ENCODE assay signal across 8 cellular contexts in the genomic region with DNA sequence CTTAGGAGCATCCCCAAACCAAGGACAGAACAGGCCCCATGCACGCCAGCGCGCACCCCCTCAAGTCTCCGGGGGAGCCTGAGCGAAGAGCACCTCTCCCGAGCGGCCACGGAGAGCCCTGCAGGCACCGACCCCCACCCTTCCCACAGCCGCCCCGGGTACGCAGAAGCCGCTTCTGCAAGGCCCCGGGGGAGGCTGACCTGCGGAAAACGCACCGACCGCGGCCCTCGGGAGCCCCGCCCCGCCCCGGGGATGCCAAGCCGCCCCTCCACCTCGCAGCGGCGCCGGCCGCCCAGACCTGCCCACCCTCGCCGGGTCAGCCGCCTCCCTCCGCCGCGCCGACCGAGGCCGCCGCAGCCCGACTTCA. TPM values are rescaled to one million over a fixed set of nuclear protein-coding genes. Genes with fewer than 3 reads are reported as not detected.
DNase-seq lines count a peak whose midpoint lies in the region; ATAC-seq, FAIRE-seq and TF ChIP-seq lines count a peak whose summit lies in the region.

No MANE protein-coding gene starts in this region.

- ATAC-seq in HG03521 (IDR thresholded peaks at IDR 0.05; ENCODE audit: unreplicated experiment) = peak; percentile 26
- peak; percentile 43 for ATAC-seq in lung (ENCODE audit: insufficient read depth, low FRiP score)
- ATAC-seq in upper lobe of right lung = no peak
- no peak for ATAC-seq in HG03571 (IDR thresholded peaks at IDR 0.05; ENCODE audit: unreplicated experiment)

- H3K9me3 Mint-ChIP-seq in astrocyte (ENCODE audit: unreplicated experiment) = no peaks in the 10 kb centered on the region

- no peaks in the 10 kb centered on the region for H3K27me3 Mint-ChIP-seq in astrocyte (ENCODE audit: low read depth, unreplicated experiment)

- H3K4me3 Mint-ChIP-seq in astrocyte (ENCODE audit: unreplicated experiment) = peak overlapping the region; percentile 92

- peaks cover 50% of the 10 kb centered on the region for H3K79me2 ChIP-seq in astrocyte (ENCODE audit: insufficient read depth, low read length)

- H3K9me3 ChIP-seq in astrocyte (ENCODE audit: insufficient read depth, low read depth, low read length) = no peaks in the 10 kb centered on the region
- H3K9me3 ChIP-seq in lung (ENCODE audit: control insufficient read depth in 2 of 2, insufficient read depth in 1 of 2, low read length in 1 of 2) = no peaks in the 10 kb centered on the region
- H3K9me3 ChIP-seq in upper lobe of right lung = no peaks in the 10 kb centered on the region

- H3K4me3 ChIP-seq in astrocyte (ENCODE audit: insufficient read depth, low read depth, low read length) (peak overlapping the region; percentile 89), lung (peak overlapping the region; percentile 74), upper lobe of right lung (peak overlapping the region; percentile 85)

- H4K20me1 ChIP-seq in astrocyte (ENCODE audit: insufficient read depth, low read length) = peaks cover 39% of the 10 kb centered on the region

- H3K27me3 ChIP-seq in astrocyte (ENCODE audit: insufficient read depth, low read length) (no peaks in the 10 kb centered on the region), lung (ENCODE audit: control insufficient read depth, insufficient read depth) (no peaks in the 10 kb centered on the region), upper lobe of right lung (no peaks in the 10 kb centered on the region)

- no peaks in the 10 kb centered on the region for H3K36me3 Mint-ChIP-seq in astrocyte (ENCODE audit: low read depth, unreplicated experiment)

- peak overlapping the region; percentile 85 for H3K9ac ChIP-seq in astrocyte (ENCODE audit: low read length)

- H2AFZ ChIP-seq in astrocyte (ENCODE audit: low read depth, low read length) = peak overlapping the region; percentile 87

- peak overlapping the region; percentile 92 for H3K4me2 ChIP-seq in astrocyte (ENCODE audit: low read length)

- intact Hi-C loops in upper lobe of right lung (cut with DNase I) (no loop called here), posterior vena cava (cut with DNase I) (no loop called here)

- peaks cover 18% of the 10 kb centered on the region for H3K4me1 Mint-ChIP-seq in astrocyte (ENCODE audit: low read depth, unreplicated experiment)

- TF ChIP-seq CTCF in astrocyte (IDR thresholded peaks at IDR 0.05; ENCODE audit: insufficient read depth, low read depth, low read length) (no peak), lung (IDR thresholded peaks at IDR 0.05; ENCODE audit: control extremely low read depth, extremely low read depth) (no peak), upper lobe of right lung (IDR thresholded peaks at IDR 0.05) (no peak)

- 0 to 1% methylated on average over 13 to 40 of the region's 40 CpGs for whole genome bisulfite sequencing in lung, 2 donors

- H3K4me1 ChIP-seq in astrocyte (ENCODE audit: insufficient read depth, low read length) (peaks cover 24% of the 10 kb centered on the region), lung (ENCODE audit: control insufficient read depth in 2 of 2, insufficient read depth in 2 of 2, low read length in 2 of 2) (peaks cover 1 to 3% of the 10 kb centered on the region in 2 donors), upper lobe of right lung (peaks cover 12% of the 10 kb centered on the region)

- FAIRE-seq in astrocyte (lab: Jason Lieb, UNC) = no peak

- DNase-seq in activated CD4-positive, CD25-positive, alpha-beta regulatory T cell (lab: John Stamatoyannopoulos, UW) = peak in 3 of 4 experiments; percentile 33 to 53 (median 41)
- no peak for DNase-seq in activated CD4-positive, CD25-positive, alpha-beta regulatory T cell treated with anti-CD3 and anti-CD28 coated beads, Interleukin-2, amount 50 U/mL, for 72 hours
- DNase-seq in astrocyte (ENCODE audit: low read depth) = peak; percentile 5
- DNase-seq in lung (ENCODE audit: low spot score) = no peak
- no peak for DNase-seq in upper lobe of right lung
- no peak for DNase-seq in posterior vena cava (ENCODE audit: low spot score)

- H3K36me3 ChIP-seq in astrocyte (ENCODE audit: insufficient read depth, low read length) (no peaks in the 10 kb centered on the region), lung (ENCODE audit: control insufficient read depth in 2 of 2, insufficient read depth in 2 of 2, low read length in 2 of 2) (no peaks in the 10 kb centered on the region), upper lobe of right lung (no peaks in the 10 kb centered on the region)

- H3K27ac Mint-ChIP-seq in astrocyte (ENCODE audit: unreplicated experiment) = peak overlapping the region; percentile 75

- H3K27ac ChIP-seq in astrocyte (ENCODE audit: low read depth, low read length) = peak overlapping the region; percentile 48
- H3K27ac ChIP-seq in lung (ENCODE audit: low read depth in 1 of 2, low read length in 1 of 2) = peak overlapping the region; percentile 73 to 86
- H3K27ac ChIP-seq in upper lobe of right lung = peak overlapping the region; percentile 65

RNA-seq across cellular contexts. Expression of gene CAPRIN2, which starts 0.4 kb away (rescaled TPM):
- total RNA-seq in astrocyte (20.2 and 23.1 TPM in 2 replicates), lung (10 to 100 TPM; 17.4 to 43.5 TPM), upper lobe of right lung (17.2 TPM), posterior vena cava (10 to 100 TPM; 21.2 to 24.0 TPM)
- 10 to 100 TPM in 1 of 2 donors, 1 to 10 TPM in 1; 8.2 to 16.4 TPM for polyA plus RNA-seq in lung

RNA-seq across cellular contexts. Expression of gene IPO8, which starts 58.7 kb away (rescaled TPM):
- total RNA-seq in astrocyte (39.2 and 41.0 TPM in 2 replicates), lung (10 to 100 TPM; 47.6 to 52.7 TPM), upper lobe of right lung (48.3 TPM), posterior vena cava (10 to 100 TPM; 51.1 to 61.6 TPM)
- 10 to 100 TPM in 1 of 2 donors, 1 to 10 TPM in 1; 6.7 to 18.5 TPM for polyA plus RNA-seq in lung

Comparison
In these comparisons a context has a peak if more than half of its experiments do, and no peak if none do; other contexts are left out.
1. DNase-seq: peak in activated CD4-positive, CD25-positive, alpha-beta regulatory T cell (3 of 4) and astrocyte (single experiment); none in activated CD4-positive, CD25-positive, alpha-beta regulatory T cell treated with anti-CD3 and anti-CD28 coated beads, Interleukin-2, amount 50 U/mL, for 72 hours (single experiment), lung (single experiment), upper lobe of right lung (single experiment) and posterior vena cava (single experiment).
2. ATAC-seq: peak in HG03521 (single experiment) and lung (single experiment); none in upper lobe of right lung (single experiment) and HG03571 (single experiment).
3. Peak in every context shown above with its lines, with median percentiles within 50 percentile points of each other: H3K27ac ChIP-seq and H3K4me3 ChIP-seq.